In genomic region chr6:1821188-1822183, GRCh38 we compare ENCODE assay signal across 11 cellular contexts.
DNase-seq lines count a peak whose midpoint lies in the region; ATAC-seq lines count a peak whose summit lies in the region.
"Had no signal": no experiment of that assay in that cellular context is flagged by ENCODE, and none has a peak within 500 bp of the region (broad histone marks: within the 10 kb centered on the region; RNA-seq: fewer than 3 reads in every experiment).

No MANE protein-coding gene starts in this region.

- DNase-seq in NCI-H2107 treated with DMSO at 0.1 percent for 48 hours (lab: John Stamatoyannopoulos, UW; ENCODE audit: unreplicated experiment) = peak; percentile 45
- no peak for DNase-seq in NCI-H2107 (lab: John Stamatoyannopoulos, UW)
- DNase-seq in NCI-H748 (lab: John Stamatoyannopoulos, UW; ENCODE audit: unreplicated experiment) = peak; percentile 91
- DNase-seq in fibroblast of peridontal ligament (ENCODE audit: extremely low read depth) = peak; percentile 85
- DNase-seq in stimulated activated CD4-positive, alpha-beta T cell treated with anti-CD3 and anti-CD28 coated beads, Interleukin-4, amount 100 ng/mL, for 4 hours = no peak
- DNase-seq: NCI-H226; stimulated activated CD4-positive, alpha-beta T cell treated with anti-CD3 and anti-CD28 coated beads, Interleukin-2, amount 100 ng/mL, for 24 hours had no signal

- H3K9ac ChIP-seq in skeletal muscle satellite cell (ENCODE audit: low read depth, low read length) = peak overlapping the region; percentile 63

- H3K27me3 ChIP-seq in skeletal muscle satellite cell (ENCODE audit: control insufficient read depth, insufficient read depth, low read length) = no peaks in the 10 kb centered on the region

- peak overlapping the region; percentile 71 for H3K4me2 ChIP-seq in skeletal muscle satellite cell (ENCODE audit: low read length)

- peaks cover 25% of the 10 kb centered on the region for H3K4me1 ChIP-seq in skeletal muscle satellite cell (ENCODE audit: control insufficient read depth, insufficient read depth, low read length)

- ATAC-seq in esophagus mucosa (no peak), HG03097 (IDR thresholded peaks at IDR 0.05; ENCODE audit: low FRiP score, unreplicated experiment) (no peak)
- ATAC-seq: left lobe of liver had no signal

- H3K4me3 ChIP-seq in skeletal muscle satellite cell (ENCODE audit: low read length) = peak overlapping the region; percentile 53

- no peaks in the 10 kb centered on the region for H3K9me3 ChIP-seq in skeletal muscle satellite cell (replicated peaks; ENCODE audit: low read length)

- no peaks in the 10 kb centered on the region for H3K36me3 ChIP-seq in skeletal muscle satellite cell (ENCODE audit: insufficient read depth, low read length)

Comparison
In these comparisons a context has a peak if more than half of its experiments do, and no peak if none do; other contexts are left out.
1. DNase-seq: peak in NCI-H2107 treated with DMSO at 0.1 percent for 48 hours (single experiment), NCI-H748 (single experiment) and fibroblast of peridontal ligament (single experiment); none in NCI-H2107 (single experiment) and stimulated activated CD4-positive, alpha-beta T cell treated with anti-CD3 and anti-CD28 coated beads, Interleukin-4, amount 100 ng/mL, for 4 hours (0 of 2).